2 cellular contexts compared by ENCODE assay signal in the genomic region with DNA sequence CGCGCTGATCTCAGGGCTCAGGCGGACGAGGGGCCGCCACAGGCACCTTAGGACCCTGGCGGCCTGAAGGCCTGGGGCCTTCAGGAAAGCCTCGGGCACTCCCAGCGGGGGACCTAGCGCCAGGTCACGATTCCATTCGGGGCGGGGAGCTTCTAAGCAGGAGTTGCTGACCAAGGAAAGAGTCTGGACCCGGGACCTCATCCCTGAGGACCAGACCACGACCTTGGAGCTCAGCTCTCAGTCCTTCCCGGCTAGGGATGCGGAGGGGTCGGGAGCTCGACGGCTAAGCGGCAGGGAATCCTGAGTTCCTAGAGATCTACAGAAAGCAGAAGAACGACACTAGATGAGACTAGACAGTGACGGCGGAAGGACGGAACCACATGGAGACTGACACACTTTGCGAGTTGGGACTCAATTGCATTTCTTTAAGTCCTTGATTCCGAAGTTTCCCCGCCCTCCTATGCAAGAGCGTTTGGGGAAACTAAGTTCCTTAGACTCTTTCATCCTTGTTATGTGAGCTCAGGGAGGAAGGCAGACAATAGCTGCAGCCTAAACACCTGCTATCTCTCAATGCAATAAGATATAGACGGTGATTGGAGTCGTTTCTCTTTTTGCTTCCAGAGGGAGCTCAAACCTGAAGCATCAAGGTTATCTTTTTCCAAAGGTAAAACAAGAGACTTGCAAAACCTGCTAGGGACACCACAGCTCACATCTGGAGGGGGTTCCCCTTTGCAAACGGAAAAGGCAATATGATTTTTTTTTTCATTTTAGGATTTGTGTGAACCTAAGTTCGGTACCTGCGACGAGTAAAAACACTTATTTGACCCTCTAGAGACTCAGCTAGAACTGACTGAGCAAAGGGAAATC.
TF ChIP-seq lines count a peak whose summit lies in the region.

No MANE protein-coding gene starts in this region.

TF ChIP-seq in GM23338, 12 proteins besides CTCF, POLR2A, EP300 and RAD21:
- TF ChIP-seq STAT1 (IDR thresholded peaks at IDR 0.05; ENCODE audit: unreplicated experiment) = no peak
- TF ChIP-seq EZH2 (IDR thresholded peaks at IDR 0.05; ENCODE audit: low read depth, unreplicated experiment) = peak; percentile 92
- TF ChIP-seq EZH2phosphoT487 (IDR thresholded peaks at IDR 0.05; ENCODE audit: unreplicated experiment) = peak; percentile 8
- TF ChIP-seq ZNF462 (CRISPR knock-in tag; IDR thresholded peaks at IDR 0.05) = no peak
- no peak for TF ChIP-seq REST (IDR thresholded peaks at IDR 0.05; ENCODE audit: unreplicated experiment)

TF ChIP-seq in H1, 55 proteins besides CTCF, POLR2A, EP300 and RAD21:
- peak; percentile 8 for TF ChIP-seq KDM4A (IDR thresholded peaks at IDR 0.05; ENCODE audit: low read depth, low read length, severe bottlenecking)
- no peak for TF ChIP-seq ZNF274 (IDR thresholded peaks at IDR 0.05; ENCODE audit: borderline replicate concordance, extremely low read depth, low read length)
- 0 out of 2 replicates have a peak, but pooled peaks have one; percentile 16 for TF ChIP-seq MAX (IDR thresholded peaks at IDR 0.05)
- peak; percentile 46 for TF ChIP-seq SUZ12 (IDR thresholded peaks at IDR 0.05; ENCODE audit: low read length)
- TF ChIP-seq, protein P1, sequence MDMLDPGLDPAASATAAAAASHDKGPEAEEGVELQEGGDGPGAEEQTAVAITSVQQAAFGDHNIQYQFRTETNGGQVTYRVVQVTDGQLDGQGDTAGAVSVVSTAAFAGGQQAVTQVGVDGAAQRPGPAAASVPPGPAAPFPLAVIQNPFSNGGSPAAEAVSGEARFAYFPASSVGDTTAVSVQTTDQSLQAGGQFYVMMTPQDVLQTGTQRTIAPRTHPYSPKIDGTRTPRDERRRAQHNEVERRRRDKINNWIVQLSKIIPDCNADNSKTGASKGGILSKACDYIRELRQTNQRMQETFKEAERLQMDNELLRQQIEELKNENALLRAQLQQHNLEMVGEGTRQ (IDR thresholded peaks at IDR 0.05; ENCODE audit: low read length) = no peak
- no peak for TF ChIP-seq ASH2L (IDR thresholded peaks at IDR 0.05; ENCODE audit: low read length)
- TF ChIP-seq, protein P2, sequence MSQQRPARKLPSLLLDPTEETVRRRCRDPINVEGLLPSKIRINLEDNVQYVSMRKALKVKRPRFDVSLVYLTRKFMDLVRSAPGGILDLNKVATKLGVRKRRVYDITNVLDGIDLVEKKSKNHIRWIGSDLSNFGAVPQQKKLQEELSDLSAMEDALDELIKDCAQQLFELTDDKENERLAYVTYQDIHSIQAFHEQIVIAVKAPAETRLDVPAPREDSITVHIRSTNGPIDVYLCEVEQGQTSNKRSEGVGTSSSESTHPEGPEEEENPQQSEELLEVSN (IDR thresholded peaks at IDR 0.05) = peak; percentile 15; the same call in 1 of the 2 replicates
